In the genomic region with DNA sequence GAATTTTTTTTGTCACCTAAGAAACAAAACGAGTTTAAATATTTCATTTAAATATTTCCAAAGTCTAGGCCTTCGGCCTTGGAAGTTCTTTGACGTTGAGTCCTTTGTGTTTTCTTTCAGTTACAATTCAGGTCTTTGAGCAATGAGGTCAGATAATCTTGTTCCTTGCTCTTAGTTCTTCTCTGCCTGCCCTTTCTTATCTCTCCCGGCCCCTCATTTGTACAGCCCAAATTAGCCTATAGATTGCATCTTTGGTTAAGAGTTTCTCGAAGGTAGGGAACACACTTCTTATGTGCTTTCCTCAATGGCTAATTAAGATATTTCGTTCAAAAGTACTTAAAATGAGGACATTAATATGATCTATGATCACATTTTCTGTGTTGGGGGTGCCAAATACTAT, we compare ENCODE assay signal across 28 cellular contexts.
"Had no signal": no experiment of that assay in that cellular context is flagged by ENCODE, and none has a peak within 500 bp of the region (broad histone marks: within the 10 kb centered on the region; RNA-seq: fewer than 3 reads in every experiment).

No MANE protein-coding gene starts in this region.

- ATAC-seq: naive thymus-derived CD8-positive, alpha-beta T cell; natural killer cell treated with Interleukin-12 subunit alpha and Interleukin-12 subunit beta and Interleukin-15 and Interleukin-18, amount 100 ng/mL, for 72 hours; psoas muscle; right cardiac atrium; right lobe of liver; stimulated activated memory B cell treated with anti-CD40 and anti-IgM and Interleukin-4, amounts not matched to agents 10 μg/mL and 1 μg/mL and 100 μg/mL, for 72 hours; stimulated activated naive CD8-positive, alpha-beta T cell treated with anti-CD3 and anti-CD28 coated beads, Interleukin-15, amount 100 ng/mL, for 72 hours; stimulated activated naive CD8-positive, alpha-beta T cell treated with anti-CD3 and anti-CD28 coated beads, Interleukin-15, Interleukin-2, amounts not matched to agents 100 U/mL and 50 U/mL, for 24 hours; upper lobe of right lung had no signal

- H3K4me3 ChIP-seq: ovary, psoas muscle, right lobe of liver, sigmoid colon, suprapubic skin, testis, tibial artery, transverse colon, upper lobe of right lung, uterus had no signal

- H3K4me3 Mint-ChIP-seq: naive B cell; naive thymus-derived CD8-positive, alpha-beta T cell; natural killer cell treated with Interleukin-12 subunit alpha and Interleukin-12 subunit beta and Interleukin-15 and Interleukin-18, amount 100 ng/mL, for 72 hours; nephron progenitor cell; neural crest cell; stimulated activated memory B cell treated with anti-CD40 and anti-IgM and Interleukin-4, amounts not matched to agents 10 μg/mL and 1 μg/mL and 100 μg/mL, for 72 hours; stimulated activated naive CD8-positive, alpha-beta T cell treated with anti-CD3 and anti-CD28 coated beads, Interleukin-15, amount 100 ng/mL, for 72 hours; type B pancreatic cell had no signal

- H3K9me3 Mint-ChIP-seq: naive thymus-derived CD8-positive, alpha-beta T cell; natural killer cell treated with Interleukin-12 subunit alpha and Interleukin-12 subunit beta and Interleukin-15 and Interleukin-18, amount 100 ng/mL, for 72 hours; stimulated activated memory B cell treated with anti-CD40 and anti-IgM and Interleukin-4, amounts not matched to agents 10 μg/mL and 1 μg/mL and 100 μg/mL, for 72 hours had no signal

- H3K27ac Mint-ChIP-seq: naive thymus-derived CD8-positive, alpha-beta T cell; natural killer cell treated with Interleukin-12 subunit alpha and Interleukin-12 subunit beta and Interleukin-15 and Interleukin-18, amount 100 ng/mL, for 72 hours; nephron progenitor cell; stimulated activated memory B cell treated with anti-CD40 and anti-IgM and Interleukin-4, amounts not matched to agents 10 μg/mL and 1 μg/mL and 100 μg/mL, for 72 hours; stimulated activated naive CD8-positive, alpha-beta T cell treated with anti-CD3 and anti-CD28 coated beads, Interleukin-15, amount 100 ng/mL, for 72 hours; type B pancreatic cell had no signal

- FAIRE-seq: small intestine had no signal

- H3K36me3 ChIP-seq: neutrophil, ovary, right lobe of liver, sigmoid colon, suprapubic skin, tibial artery, transverse colon, upper lobe of right lung, uterus had no signal

- H3K27me3 ChIP-seq: ovary, right lobe of liver, sigmoid colon, suprapubic skin, testis, tibial artery, transverse colon, upper lobe of right lung, uterus had no signal

- H3K4me1 ChIP-seq: psoas muscle, right lobe of liver, sigmoid colon, suprapubic skin, testis, tibial artery, transverse colon, upper lobe of right lung, uterus had no signal

- DNase-seq: naive B cell; naive thymus-derived CD8-positive, alpha-beta T cell; nephron progenitor cell; nucleus accumbens; ovary; psoas muscle; right cardiac atrium; right lobe of liver; sigmoid colon; small intestine; stimulated activated CD4-positive, alpha-beta T cell treated with anti-CD3 and anti-CD28 coated beads, Interleukin-15, amount 100 ng/mL, for 24 hours; stimulated activated CD4-positive, alpha-beta T cell treated with anti-CD3 and anti-CD28 coated beads, Interleukin-2, amount 100 ng/mL, for 24 hours; stimulated activated CD4-positive, alpha-beta T cell treated with anti-CD3 and anti-CD28 coated beads, Interleukin-2, amount 100 ng/mL, for 48 hours; stimulated activated CD4-positive, alpha-beta T cell treated with anti-CD3 and anti-CD28 coated beads, Interleukin-4, amount 100 ng/mL, for 24 hours; stimulated activated naive CD4-positive, alpha-beta T cell; stimulated activated naive CD8-positive, alpha-beta T cell treated with anti-CD3 and anti-CD28 coated beads, Interleukin-15, amount 100 ng/mL, for 72 hours; stimulated activated naive CD8-positive, alpha-beta T cell treated with anti-CD3 and anti-CD28 coated beads, Interleukin-15, Interleukin-2, amounts not matched to agents 100 U/mL and 50 U/mL, for 24 hours; testis; tibial artery; transverse colon; upper lobe of right lung; uterus had no signal

- H3K4me1 Mint-ChIP-seq: naive B cell; naive thymus-derived CD8-positive, alpha-beta T cell; stimulated activated memory B cell treated with anti-CD40 and anti-IgM and Interleukin-4, amounts not matched to agents 10 μg/mL and 1 μg/mL and 100 μg/mL, for 72 hours; stimulated activated naive CD8-positive, alpha-beta T cell treated with anti-CD3 and anti-CD28 coated beads, Interleukin-15, amount 100 ng/mL, for 72 hours had no signal

- H3K27ac ChIP-seq: neutrophil, ovary, psoas muscle, right lobe of liver, sigmoid colon, suprapubic skin, testis, tibial artery, transverse colon, upper lobe of right lung, uterus had no signal

- H3K9me3 ChIP-seq: neutrophil, ovary, psoas muscle, right lobe of liver, sigmoid colon, suprapubic skin, testis, tibial artery, transverse colon, upper lobe of right lung, uterus had no signal

- H3K36me3 Mint-ChIP-seq: naive B cell; natural killer cell treated with Interleukin-12 subunit alpha and Interleukin-12 subunit beta and Interleukin-15 and Interleukin-18, amount 100 ng/mL, for 72 hours; stimulated activated memory B cell treated with anti-CD40 and anti-IgM and Interleukin-4, amounts not matched to agents 10 μg/mL and 1 μg/mL and 100 μg/mL, for 72 hours had no signal
